ENCODE assay signal across 17 cellular contexts in the genomic region with DNA sequence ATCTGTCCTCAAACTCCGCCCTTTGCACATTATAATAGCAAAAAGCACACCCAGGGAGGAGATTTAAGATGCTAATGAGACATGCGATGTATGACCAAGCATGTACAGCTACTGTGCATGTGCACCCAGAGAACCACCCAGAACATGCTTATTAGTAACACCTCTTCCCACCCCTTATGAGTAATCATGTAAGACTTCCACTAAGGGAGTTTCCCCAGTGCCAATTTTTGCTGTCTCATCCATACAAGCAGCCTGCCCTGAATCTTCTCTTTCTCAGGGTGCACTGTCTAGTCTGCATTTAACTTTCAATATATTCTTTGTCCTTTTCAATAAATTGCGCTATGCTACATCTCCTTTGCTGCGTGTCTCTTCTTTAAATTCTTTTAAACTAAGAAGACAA.
A peak's percentile ranks its signal among the peaks of the same experiment; 100 is the strongest.
DNase-seq lines count a peak whose midpoint lies in the region; ATAC-seq and TF ChIP-seq lines count a peak whose summit lies in the region.
"Had no signal": no experiment of that assay in that cellular context is flagged by ENCODE, and none has a peak within 500 bp of the region (broad histone marks: within the 10 kb centered on the region; RNA-seq: fewer than 3 reads in every experiment).

No MANE protein-coding gene starts in this region.

- H3F3A ChIP-seq in PC-3 (ENCODE audit: low read length, unreplicated experiment) = no peaks in the 10 kb centered on the region

- H3K4me1 Mint-ChIP-seq in chondrocyte (ENCODE audit: low read depth) = peaks cover 19% of the 10 kb centered on the region
- no peaks in the 10 kb centered on the region for H3K4me1 Mint-ChIP-seq in activated CD4-positive, alpha-beta T cell treated with anti-CD3 and anti-CD28 coated beads for 36 hours
- H3K4me1 Mint-ChIP-seq: memory B cell; stimulated activated naive B cell treated with anti-CD40 and anti-IgM and Interleukin-4, amounts not matched to agents 10 μg/mL and 1 μg/mL and 100 μg/mL, for 72 hours had no signal

- peak overlapping the region; percentile 20; the same call in 1 of the 2 replicates for H3K9ac ChIP-seq in PC-3 (ENCODE audit: low read length)

- H3K27me3 Mint-ChIP-seq in chondrocyte (ENCODE audit: low read depth) = no peaks in the 10 kb centered on the region
- H3K27me3 Mint-ChIP-seq in activated CD4-positive, alpha-beta T cell treated with anti-CD3 and anti-CD28 coated beads for 36 hours = no peaks in the 10 kb centered on the region
- H3K27me3 Mint-ChIP-seq: memory B cell; stimulated activated naive B cell treated with anti-CD40 and anti-IgM and Interleukin-4, amounts not matched to agents 10 μg/mL and 1 μg/mL and 100 μg/mL, for 72 hours had no signal

- H3K79me2 ChIP-seq in PC-3 (ENCODE audit: low read length) = no peaks in the 10 kb centered on the region

- peak overlapping the region; percentile 38 for H3K4me2 ChIP-seq in PC-3 (ENCODE audit: low read length)

- no peaks in the 10 kb centered on the region for H3K36me3 ChIP-seq in PC-3 (ENCODE audit: low read depth, low read length)
- H3K36me3 ChIP-seq: gastroesophageal sphincter, WERI-Rb-1 had no signal

- H3K4me3 Mint-ChIP-seq in chondrocyte (ENCODE audit: unreplicated experiment) = no peak overlapping the region
- H3K4me3 Mint-ChIP-seq in activated CD4-positive, alpha-beta T cell treated with anti-CD3 and anti-CD28 coated beads for 36 hours = no peak overlapping the region
- H3K4me3 Mint-ChIP-seq: memory B cell; stimulated activated naive B cell treated with anti-CD40 and anti-IgM and Interleukin-4, amounts not matched to agents 10 μg/mL and 1 μg/mL and 100 μg/mL, for 72 hours had no signal

- CTCF ChIA-PET in PC-3 (lab: Charles Lee) = no interaction called here
- CTCF ChIA-PET in activated CD4-positive, alpha-beta T cell treated with anti-CD3 and anti-CD28 coated beads for 36 hours (lab: Charles Lee) = no interaction called here

- H3K4me1 ChIP-seq in PC-3 (ENCODE audit: insufficient read depth, low read length) = peaks cover 6% of the 10 kb centered on the region
- H3K4me1 ChIP-seq: body of pancreas, gastroesophageal sphincter had no signal

- H3K27ac ChIP-seq in PC-3 (ENCODE audit: low read length) = peak overlapping the region; percentile 48
- H3K27ac ChIP-seq: body of pancreas, gastroesophageal sphincter, skin epidermis, WERI-Rb-1 had no signal

- H3K27me3 ChIP-seq in PC-3 (ENCODE audit: low read length) = no peaks in the 10 kb centered on the region
- H3K27me3 ChIP-seq: body of pancreas, gastroesophageal sphincter had no signal

- POLR2A ChIA-PET in PC-3 (lab: Charles Lee; ENCODE audit: unreplicated experiment) = interaction anchor here (0.7 kb wide), 1 partner anchor 27 kb away, joined by 3 read pairs; no protein-coding TSS in a partner anchor
- POLR2A ChIA-PET in activated CD4-positive, alpha-beta T cell treated with anti-CD3 and anti-CD28 coated beads for 36 hours (lab: Charles Lee) = no interaction called here

- ATAC-seq in PC-3 = peak; percentile 96
- ATAC-seq in HG02763 (IDR thresholded peaks at IDR 0.05; ENCODE audit: unreplicated experiment) = no peak
- no peak for ATAC-seq in activated CD4-positive, alpha-beta T cell treated with anti-CD3 and anti-CD28 coated beads for 36 hours
- ATAC-seq: body of pancreas, gastroesophageal sphincter had no signal

- H2AFZ ChIP-seq in PC-3 (ENCODE audit: low read length) = peak overlapping the region; percentile 53

- no peaks in the 10 kb centered on the region for H3K36me3 Mint-ChIP-seq in chondrocyte (ENCODE audit: low read depth)
- no peaks in the 10 kb centered on the region for H3K36me3 Mint-ChIP-seq in activated CD4-positive, alpha-beta T cell treated with anti-CD3 and anti-CD28 coated beads for 36 hours (ENCODE audit: low read depth)
- H3K36me3 Mint-ChIP-seq: memory B cell; stimulated activated naive B cell treated with anti-CD40 and anti-IgM and Interleukin-4, amounts not matched to agents 10 μg/mL and 1 μg/mL and 100 μg/mL, for 72 hours had no signal

- no peaks in the 10 kb centered on the region for H4K20me1 ChIP-seq in PC-3 (ENCODE audit: low read length)

- no peak for TF ChIP-seq CTCF in PC-3 (conservative IDR thresholded peaks at IDR 0.05; ENCODE audit: low read depth, low read length)
- TF ChIP-seq CTCF in chondrocyte (IDR thresholded peaks at IDR 0.05) = no peak

- no peaks in the 10 kb centered on the region for H3K9me3 Mint-ChIP-seq in chondrocyte (ENCODE audit: low read depth)
- peaks cover 2% of the 10 kb centered on the region for H3K9me3 Mint-ChIP-seq in activated CD4-positive, alpha-beta T cell treated with anti-CD3 and anti-CD28 coated beads for 36 hours (ENCODE audit: low read depth)
- H3K9me3 Mint-ChIP-seq: memory B cell; stimulated activated naive B cell treated with anti-CD40 and anti-IgM and Interleukin-4, amounts not matched to agents 10 μg/mL and 1 μg/mL and 100 μg/mL, for 72 hours had no signal

- intact Hi-C loops in PC-3 (cut with micrococcal nuclease) = no loop called here
- intact Hi-C loops in activated CD4-positive, alpha-beta T cell treated with anti-CD3 and anti-CD28 coated beads for 36 hours (cut with DNase I, micrococcal nuclease) = no loop called here

- peak overlapping the region; percentile 32 for H3K27ac Mint-ChIP-seq in chondrocyte (ENCODE audit: unreplicated experiment)
- H3K27ac Mint-ChIP-seq in activated CD4-positive, alpha-beta T cell treated with anti-CD3 and anti-CD28 coated beads for 36 hours = no peak overlapping the region
- H3K27ac Mint-ChIP-seq: memory B cell; stimulated activated naive B cell treated with anti-CD40 and anti-IgM and Interleukin-4, amounts not matched to agents 10 μg/mL and 1 μg/mL and 100 μg/mL, for 72 hours had no signal

- DNase-seq in Daoy (ENCODE audit: low read depth) (peak; percentile 87), PC-3 (peak; percentile 64), chondrocyte (ENCODE audit: low spot score) (no peak), kidney tubule cell (ENCODE audit: low spot score) (peak; percentile 83), amygdala (lab: John Stamatoyannopoulos, UW) (no peak), nucleus accumbens (lab: John Stamatoyannopoulos, UW) (no peak)
- DNase-seq in activated CD4-positive, alpha-beta T cell treated with anti-CD3 and anti-CD28 coated beads for 36 hours = no peak
- DNase-seq: activated gamma-delta T cell; body of pancreas; GOT3; NCI-H2227 treated with DMSO at 0.1 percent for 48 hours; stimulated activated naive B cell treated with anti-CD40 and anti-IgM and Interleukin-4, amounts not matched to agents 10 μg/mL and 1 μg/mL and 100 μg/mL, for 72 hours; WERI-Rb-1 had no signal

- no peaks in the 10 kb centered on the region for H3K9me2 ChIP-seq in PC-3 (replicated peaks; ENCODE audit: low read length)

- H3K9me3 ChIP-seq in PC-3 (ENCODE audit: low read length) = no peaks in the 10 kb centered on the region
- H3K9me3 ChIP-seq: body of pancreas, gastroesophageal sphincter had no signal

- no peak overlapping the region for H3K4me3 ChIP-seq in PC-3 (ENCODE audit: low read length)
- H3K4me3 ChIP-seq: body of pancreas, gastroesophageal sphincter, skin epidermis had no signal

- no TSS peak for BruUV-seq in PC-3 (replicated peaks; lab: Mats Ljungman, UMichigan)

Comparison
In these comparisons a context has a peak if more than half of its experiments do, and no peak if none do; other contexts are left out.
1. DNase-seq: peak in Daoy (single experiment), PC-3 (single experiment) and kidney tubule cell (single experiment); none in chondrocyte (single experiment), amygdala (0 of 56), activated CD4-positive, alpha-beta T cell treated with anti-CD3 and anti-CD28 coated beads for 36 hours (single experiment) and nucleus accumbens (0 of 56).